2 cellular contexts compared by ENCODE assay signal in genomic region chr2:28166956-28167355, GRCh38.
TF ChIP-seq lines count a peak whose summit lies in the region.

No MANE protein-coding gene starts in this region.

TF ChIP-seq in A549, 52 proteins besides CTCF, POLR2A, EP300 and RAD21:
- TF ChIP-seq KDM1A (IDR thresholded peaks at IDR 0.05; ENCODE audit: low read depth) (no peak), JUNB (IDR thresholded peaks at IDR 0.05) (no peak), TFCP2L1 (CRISPR knock-in tag; IDR thresholded peaks at IDR 0.05) (no peak), SMC3 (IDR thresholded peaks at IDR 0.05) (no peak), CHD4 (IDR thresholded peaks at IDR 0.05; ENCODE audit: borderline replicate concordance) (no peak), HOXA7 (CRISPR knock-in tag; IDR thresholded peaks at IDR 0.05) (no peak), FOSL2 (IDR thresholded peaks at IDR 0.05) (no peak), FOSL2 (CRISPR knock-in tag; IDR thresholded peaks at IDR 0.05) (peak; percentile 53; the same call in 1 of the 2 replicates), ZNF302 (CRISPR knock-in tag; IDR thresholded peaks at IDR 0.05) (no peak), GATA3 (IDR thresholded peaks at IDR 0.05; ENCODE audit: borderline replicate concordance) (no peak), CBX2 (IDR thresholded peaks at IDR 0.05; ENCODE audit: borderline replicate concordance, low read depth) (no peak), RFX5 (IDR thresholded peaks at IDR 0.05) (no peak), JUN (IDR thresholded peaks at IDR 0.05) (no peak), HMGXB4 (CRISPR knock-in tag; IDR thresholded peaks at IDR 0.05; ENCODE audit: borderline replicate concordance) (no peak), HEYL (CRISPR knock-in tag; IDR thresholded peaks at IDR 0.05) (no peak), FOSB (CRISPR knock-in tag; IDR thresholded peaks at IDR 0.05) (no peak), TP53 (CRISPR knock-in tag; IDR thresholded peaks at IDR 0.05) (no peak)
- TF ChIP-seq, protein P1, sequence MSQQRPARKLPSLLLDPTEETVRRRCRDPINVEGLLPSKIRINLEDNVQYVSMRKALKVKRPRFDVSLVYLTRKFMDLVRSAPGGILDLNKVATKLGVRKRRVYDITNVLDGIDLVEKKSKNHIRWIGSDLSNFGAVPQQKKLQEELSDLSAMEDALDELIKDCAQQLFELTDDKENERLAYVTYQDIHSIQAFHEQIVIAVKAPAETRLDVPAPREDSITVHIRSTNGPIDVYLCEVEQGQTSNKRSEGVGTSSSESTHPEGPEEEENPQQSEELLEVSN (IDR thresholded peaks at IDR 0.05; ENCODE audit: borderline replicate concordance, low read depth) = 0 out of 2 replicates have a peak, but pooled peaks have one; percentile 7
TF ChIP-seq in A549: peak in this region for 2.

TF ChIP-seq in IMR-90, 13 proteins besides CTCF, POLR2A, EP300 and RAD21:
- TF ChIP-seq RFX5 (IDR thresholded peaks at IDR 0.05; ENCODE audit: low read depth, low read length) = no peak
- TF ChIP-seq RCOR1 (IDR thresholded peaks at IDR 0.05; ENCODE audit: insufficient replicate concordance, low read length) = no peak
- no peak for TF ChIP-seq CEBPB (IDR thresholded peaks at IDR 0.05; ENCODE audit: low read depth, low read length)
- TF ChIP-seq FOS (IDR thresholded peaks at IDR 0.05; ENCODE audit: low read depth, low read length) = no peak
- TF ChIP-seq MAZ (IDR thresholded peaks at IDR 0.05; ENCODE audit: borderline replicate concordance, low read depth, low read length) = no peak
- TF ChIP-seq NFE2L2 (IDR thresholded peaks at IDR 0.05; ENCODE audit: low read depth, low read length) = no peak
- TF ChIP-seq MXI1 (IDR thresholded peaks at IDR 0.05; ENCODE audit: borderline replicate concordance, low read depth, low read length) = no peak
- TF ChIP-seq CHD1 (IDR thresholded peaks at IDR 0.05; ENCODE audit: low read depth, low read length) = no peak
